In the genomic region with DNA sequence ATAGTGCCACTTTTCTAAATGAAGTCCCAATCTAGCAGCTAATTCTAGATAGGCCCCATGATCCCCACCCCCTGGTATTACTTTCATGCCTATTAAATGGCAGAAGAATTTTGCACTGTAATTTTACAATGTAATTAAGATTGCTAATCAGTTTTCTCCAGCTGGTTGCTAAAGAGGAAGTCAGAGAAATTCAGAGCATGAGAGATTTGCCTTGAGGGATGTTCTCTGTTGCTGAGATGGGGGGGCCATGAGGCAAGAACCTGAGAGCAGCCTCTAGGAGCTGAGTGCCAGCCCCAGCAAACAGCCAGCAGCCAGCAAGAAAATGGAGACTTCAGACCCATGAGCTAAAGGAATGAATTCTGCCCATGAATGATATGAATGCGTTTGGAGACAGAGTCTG, we compare ENCODE assay signal across 19 cellular contexts. TPM values are rescaled to one million over a fixed set of nuclear protein-coding genes. Genes with fewer than 3 reads are reported as not detected.
"Had no signal": no experiment of that assay in that cellular context is flagged by ENCODE, and none has a peak within 500 bp of the region (broad histone marks: within the 10 kb centered on the region; RNA-seq: fewer than 3 reads in every experiment).

No MANE protein-coding gene starts in this region.

- H3K27me3 ChIP-seq: foreskin keratinocyte, neural progenitor cell, tibial artery had no signal

- DNase-seq: activated CD4-positive, alpha-beta memory T cell treated with anti-CD3 and anti-CD28 coated beads for 36 hours; activated CD4-positive, alpha-beta T cell treated with anti-CD3 and anti-CD28 coated beads for 48 hours; activated gamma-delta T cell; aorta; foreskin keratinocyte; lower lobe of right lung; naive B cell; small intestine; stimulated activated CD4-positive, alpha-beta T cell treated with anti-CD3 and anti-CD28 coated beads, Interleukin-2, amount 100 ng/mL, for 24 hours; stimulated activated naive CD8-positive, alpha-beta T cell treated with anti-CD3 and anti-CD28 coated beads, Interleukin-15, amount 100 ng/mL, for 72 hours; T-helper 9 cell; tibial artery had no signal

- H3K4me1 ChIP-seq: lower lobe of right lung, neural progenitor cell, tibial artery had no signal

- H3K36me3 ChIP-seq: lower lobe of right lung, tibial artery had no signal

- H3K4me3 ChIP-seq: lower lobe of right lung, neural progenitor cell, tibial artery had no signal

- H3K4me1 Mint-ChIP-seq: brain; naive B cell; neural progenitor cell; stimulated activated naive CD8-positive, alpha-beta T cell treated with anti-CD3 and anti-CD28 coated beads, Interleukin-15, amount 100 ng/mL, for 72 hours had no signal

- ATAC-seq: activated naive CD4-positive, alpha-beta T cell treated with anti-CD3 and anti-CD28 coated beads, Interleukin-2, amount 50 U/mL, for 72 hours; foreskin keratinocyte; left lobe of liver; lower lobe of right lung; sciatic nerve; stimulated activated naive CD8-positive, alpha-beta T cell treated with anti-CD3 and anti-CD28 coated beads, Interleukin-15, amount 100 ng/mL, for 72 hours had no signal

- H3K27ac ChIP-seq: foreskin keratinocyte, lower lobe of right lung, neural progenitor cell, tibial artery had no signal

- H3K27ac Mint-ChIP-seq: activated CD4-positive, alpha-beta memory T cell treated with anti-CD3 and anti-CD28 coated beads for 36 hours; activated naive CD4-positive, alpha-beta T cell treated with anti-CD3 and anti-CD28 coated beads, Interleukin-2, amount 50 U/mL, for 72 hours; brain; neural progenitor cell; stimulated activated effector memory CD8-positive, alpha-beta T cell treated with anti-CD3 and anti-CD28 coated beads, Interleukin-12 subunit alpha, Interleukin-12 subunit beta, amount 100 ng/mL, for 72 hours; stimulated activated naive CD8-positive, alpha-beta T cell treated with anti-CD3 and anti-CD28 coated beads, Interleukin-15, amount 100 ng/mL, for 72 hours had no signal

- H3K4me3 Mint-ChIP-seq: activated CD4-positive, alpha-beta memory T cell treated with anti-CD3 and anti-CD28 coated beads for 36 hours; activated T-helper 1 cell treated with anti-CD3 and anti-CD28 coated beads, Interleukin-12 subunit alpha, Interleukin-12 subunit beta, Interleukin-2, Interleukin-4 antibody, amounts not matched to agents 30 ng/mL and 10 ng/mL and 1 ng/mL, durations not matched to agents 14 hours and 24 hours and 36 hours; brain; naive B cell; neural progenitor cell; stimulated activated effector memory CD8-positive, alpha-beta T cell treated with anti-CD3 and anti-CD28 coated beads, Interleukin-12 subunit alpha, Interleukin-12 subunit beta, amount 100 ng/mL, for 72 hours; stimulated activated naive CD8-positive, alpha-beta T cell treated with anti-CD3 and anti-CD28 coated beads, Interleukin-15, amount 100 ng/mL, for 72 hours had no signal

- H3K27me3 Mint-ChIP-seq: activated CD4-positive, alpha-beta memory T cell treated with anti-CD3 and anti-CD28 coated beads for 36 hours; brain; naive B cell; stimulated activated naive CD8-positive, alpha-beta T cell treated with anti-CD3 and anti-CD28 coated beads, Interleukin-15, amount 100 ng/mL, for 72 hours had no signal

RNA-seq across cellular contexts. Expression of a gene that starts 38.9 kb away (rescaled TPM):
- total RNA-seq: left lobe of liver had no signal
